Comparison of ENCODE assay signal across 8 cellular contexts in genomic region chrX:10098235-10098819, GRCh38. TPM values are rescaled to one million over a fixed set of nuclear protein-coding genes. Genes with fewer than 3 reads are reported as not detected.
DNase-seq lines count a peak whose midpoint lies in the region; ATAC-seq, FAIRE-seq and TF ChIP-seq lines count a peak whose summit lies in the region.

No MANE protein-coding gene starts in this region.

- no peaks in the 10 kb centered on the region for H3K4me1 ChIP-seq in kidney (ENCODE audit: control insufficient read depth in 1 of 2, insufficient read depth in 1 of 2, low read depth in 1 of 2, low read length in 2 of 2)
- peaks cover 0 to 37% (median 14%) of the 10 kb centered on the region in 4 donors for H3K4me1 ChIP-seq in tibial artery

- DNase-seq in activated CD4-positive, alpha-beta memory T cell treated with anti-CD3 and anti-CD28 coated beads for 36 hours, result peak; percentile 78
- DNase-seq in kidney (no peak), tibial artery (no peak), COLO668 (lab: John Stamatoyannopoulos, UW; ENCODE audit: unreplicated experiment) (no peak), GM19240 (ENCODE audit: insufficient read length, low spot score) (no peak), H7 (no peak)

- CTCF ChIA-PET in activated CD4-positive, alpha-beta memory T cell treated with anti-CD3 and anti-CD28 coated beads for 36 hours (lab: Charles Lee), result interaction anchor here (0.7 to 5.3 kb wide), 6 partner anchors 21 to 111 kb away, joined by 3 to 40 read pairs (median 5); no protein-coding TSS in a partner anchor

- H3K36me3 ChIP-seq in kidney (ENCODE audit: control insufficient read depth in 1 of 2, insufficient read depth in 2 of 2, low read length in 2 of 2) (peaks cover 0 to 12% of the 10 kb centered on the region in 2 donors), tibial artery (peaks cover 0 to 12% (median 4%) of the 10 kb centered on the region in 3 donors), H7 (replicated peaks; ENCODE audit: control insufficient read depth, insufficient read depth, low read length) (peaks cover 4% of the 10 kb centered on the region; the same call in 1 of the 2 replicates)

- POLR2A ChIA-PET in activated CD4-positive, alpha-beta memory T cell treated with anti-CD3 and anti-CD28 coated beads for 36 hours (lab: Charles Lee), result interaction anchor here (1.0 to 2.3 kb wide), 2 partner anchors 13 to 95 kb away, joined by 3 to 14 read pairs; no protein-coding TSS in a partner anchor

- no peaks in the 10 kb centered on the region for H3K27me3 Mint-ChIP-seq in activated CD4-positive, alpha-beta memory T cell treated with anti-CD3 and anti-CD28 coated beads for 36 hours

- H3K27ac Mint-ChIP-seq in activated CD4-positive, alpha-beta memory T cell treated with anti-CD3 and anti-CD28 coated beads for 36 hours, result peak overlapping the region; percentile 90

- TF ChIP-seq CTCF in kidney (IDR thresholded peaks at IDR 0.05; ENCODE audit: borderline replicate concordance, extremely low read depth, insufficient read depth) (no peak), tibial artery (IDR thresholded peaks at IDR 0.05) (no peak)

- ATAC-seq in GM18873 (IDR thresholded peaks at IDR 0.05; ENCODE audit: low FRiP score, unreplicated experiment) (peak; percentile 63), HG02973 (IDR thresholded peaks at IDR 0.05; ENCODE audit: unreplicated experiment) (peak; percentile 82)

- peaks cover 46% of the 10 kb centered on the region for H3K4me1 Mint-ChIP-seq in activated CD4-positive, alpha-beta memory T cell treated with anti-CD3 and anti-CD28 coated beads for 36 hours (ENCODE audit: low read depth)

- no peak overlapping the region for H3K9ac ChIP-seq in kidney (ENCODE audit: low read length in 2 of 2)

- H3K4me3 ChIP-seq in kidney (ENCODE audit: low read length in 2 of 2), result peak overlapping the region; percentile 48 to 63
- H3K4me3 ChIP-seq in tibial artery, result peak overlapping the region; percentile 33 to 39
- H3K4me3 ChIP-seq in H7 (ENCODE audit: insufficient read depth, low read depth, low read length), result no peak overlapping the region

- peak overlapping the region; percentile 69 for H3K4me3 Mint-ChIP-seq in activated CD4-positive, alpha-beta memory T cell treated with anti-CD3 and anti-CD28 coated beads for 36 hours

- H3K27me3 ChIP-seq in tibial artery (no peaks in the 10 kb centered on the region), H7 (ENCODE audit: control insufficient read depth, insufficient read depth, low read length) (no peaks in the 10 kb centered on the region)

- H3K36me3 Mint-ChIP-seq in activated CD4-positive, alpha-beta memory T cell treated with anti-CD3 and anti-CD28 coated beads for 36 hours, result peaks cover 2% of the 10 kb centered on the region

- H3K27ac ChIP-seq in kidney (ENCODE audit: low read depth in 2 of 2, low read length in 2 of 2) (peak overlapping the region in 1 of 2 donors; percentile 53), tibial artery (peak overlapping the region; percentile 81 to 84)

- no peaks in the 10 kb centered on the region for H3K9me3 Mint-ChIP-seq in activated CD4-positive, alpha-beta memory T cell treated with anti-CD3 and anti-CD28 coated beads for 36 hours

- H3K9me3 ChIP-seq in kidney (ENCODE audit: control insufficient read depth in 1 of 2, low read length in 2 of 2) (no peaks in the 10 kb centered on the region), tibial artery (no peaks in the 10 kb centered on the region)

- intact Hi-C loops in activated CD4-positive, alpha-beta memory T cell treated with anti-CD3 and anti-CD28 coated beads for 36 hours (cut with micrococcal nuclease), result loop anchor here (1.0 to 10.0 kb wide), 11 partner anchors 9 to 1666 kb away; partner anchors contain the start of gene HCCS
- intact Hi-C loops in kidney (cut with DNase I) (no loop called here), tibial artery (cut with DNase I; ENCODE audit: low total_unique reads) (no loop called here)

- no peak for FAIRE-seq in kidney (lab: Jason Lieb, UNC)

RNA-seq across cellular contexts. Expression of gene CLCN4, which starts 58.4 kb away (rescaled TPM):
- total RNA-seq in activated CD4-positive, alpha-beta memory T cell treated with anti-CD3 and anti-CD28 coated beads for 36 hours, result not detected
- 7.3 TPM for total RNA-seq in kidney
- polyA plus RNA-seq in kidney (ENCODE audit: insufficient read depth, low read depth, low replicate concordance), result 2.4 TPM
- 4.2 and 4.3 TPM in 2 replicates for total RNA-seq in H7 (2014; rRNA removed; shearing (Covaris generic))
